In the genomic region with DNA sequence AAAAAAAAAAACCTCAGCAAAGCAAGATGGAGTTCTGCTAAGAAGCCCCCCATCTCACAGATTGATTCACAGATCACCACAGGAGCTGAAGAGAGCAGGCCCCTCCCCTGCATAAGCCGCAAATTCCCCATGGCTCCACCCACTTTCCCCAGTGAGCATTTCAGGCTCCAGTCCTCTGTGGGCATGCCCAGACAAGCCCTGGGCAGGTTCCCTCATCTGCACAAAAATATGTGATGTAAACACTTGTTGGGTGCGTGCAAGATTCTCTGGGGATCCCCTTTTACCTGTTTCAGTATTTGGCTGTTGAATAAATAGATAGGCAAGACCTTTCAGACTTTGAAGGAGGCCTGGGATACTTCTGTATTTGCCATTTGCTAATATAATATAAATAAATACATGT, we compare ENCODE assay signal across 1 cellular context.
TF ChIP-seq lines count a peak whose summit lies in the region.

No MANE protein-coding gene starts in this region.

TF ChIP-seq in GM23338, 12 proteins besides CTCF, POLR2A, EP300 and RAD21 (continued from another document):
- TF ChIP-seq, protein P1, sequence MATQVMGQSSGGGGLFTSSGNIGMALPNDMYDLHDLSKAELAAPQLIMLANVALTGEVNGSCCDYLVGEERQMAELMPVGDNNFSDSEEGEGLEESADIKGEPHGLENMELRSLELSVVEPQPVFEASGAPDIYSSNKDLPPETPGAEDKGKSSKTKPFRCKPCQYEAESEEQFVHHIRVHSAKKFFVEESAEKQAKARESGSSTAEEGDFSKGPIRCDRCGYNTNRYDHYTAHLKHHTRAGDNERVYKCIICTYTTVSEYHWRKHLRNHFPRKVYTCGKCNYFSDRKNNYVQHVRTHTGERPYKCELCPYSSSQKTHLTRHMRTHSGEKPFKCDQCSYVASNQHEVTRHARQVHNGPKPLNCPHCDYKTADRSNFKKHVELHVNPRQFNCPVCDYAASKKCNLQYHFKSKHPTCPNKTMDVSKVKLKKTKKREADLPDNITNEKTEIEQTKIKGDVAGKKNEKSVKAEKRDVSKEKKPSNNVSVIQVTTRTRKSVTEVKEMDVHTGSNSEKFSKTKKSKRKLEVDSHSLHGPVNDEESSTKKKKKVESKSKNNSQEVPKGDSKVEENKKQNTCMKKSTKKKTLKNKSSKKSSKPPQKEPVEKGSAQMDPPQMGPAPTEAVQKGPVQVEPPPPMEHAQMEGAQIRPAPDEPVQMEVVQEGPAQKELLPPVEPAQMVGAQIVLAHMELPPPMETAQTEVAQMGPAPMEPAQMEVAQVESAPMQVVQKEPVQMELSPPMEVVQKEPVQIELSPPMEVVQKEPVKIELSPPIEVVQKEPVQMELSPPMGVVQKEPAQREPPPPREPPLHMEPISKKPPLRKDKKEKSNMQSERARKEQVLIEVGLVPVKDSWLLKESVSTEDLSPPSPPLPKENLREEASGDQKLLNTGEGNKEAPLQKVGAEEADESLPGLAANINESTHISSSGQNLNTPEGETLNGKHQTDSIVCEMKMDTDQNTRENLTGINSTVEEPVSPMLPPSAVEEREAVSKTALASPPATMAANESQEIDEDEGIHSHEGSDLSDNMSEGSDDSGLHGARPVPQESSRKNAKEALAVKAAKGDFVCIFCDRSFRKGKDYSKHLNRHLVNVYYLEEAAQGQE (IDR thresholded peaks at IDR 0.05; ENCODE audit: unreplicated experiment), result no peak
- TF ChIP-seq JUNB (IDR thresholded peaks at IDR 0.05; ENCODE audit: unreplicated experiment), result no peak
- no peak for TF ChIP-seq STAT1 (IDR thresholded peaks at IDR 0.05; ENCODE audit: unreplicated experiment)
- TF ChIP-seq ETS1 (IDR thresholded peaks at IDR 0.05), result no peak
- TF ChIP-seq ZNF331 (CRISPR knock-in tag; IDR thresholded peaks at IDR 0.05; ENCODE audit: low read depth), result no peak
